1 cellular context compared by ENCODE assay signal in the genomic region with DNA sequence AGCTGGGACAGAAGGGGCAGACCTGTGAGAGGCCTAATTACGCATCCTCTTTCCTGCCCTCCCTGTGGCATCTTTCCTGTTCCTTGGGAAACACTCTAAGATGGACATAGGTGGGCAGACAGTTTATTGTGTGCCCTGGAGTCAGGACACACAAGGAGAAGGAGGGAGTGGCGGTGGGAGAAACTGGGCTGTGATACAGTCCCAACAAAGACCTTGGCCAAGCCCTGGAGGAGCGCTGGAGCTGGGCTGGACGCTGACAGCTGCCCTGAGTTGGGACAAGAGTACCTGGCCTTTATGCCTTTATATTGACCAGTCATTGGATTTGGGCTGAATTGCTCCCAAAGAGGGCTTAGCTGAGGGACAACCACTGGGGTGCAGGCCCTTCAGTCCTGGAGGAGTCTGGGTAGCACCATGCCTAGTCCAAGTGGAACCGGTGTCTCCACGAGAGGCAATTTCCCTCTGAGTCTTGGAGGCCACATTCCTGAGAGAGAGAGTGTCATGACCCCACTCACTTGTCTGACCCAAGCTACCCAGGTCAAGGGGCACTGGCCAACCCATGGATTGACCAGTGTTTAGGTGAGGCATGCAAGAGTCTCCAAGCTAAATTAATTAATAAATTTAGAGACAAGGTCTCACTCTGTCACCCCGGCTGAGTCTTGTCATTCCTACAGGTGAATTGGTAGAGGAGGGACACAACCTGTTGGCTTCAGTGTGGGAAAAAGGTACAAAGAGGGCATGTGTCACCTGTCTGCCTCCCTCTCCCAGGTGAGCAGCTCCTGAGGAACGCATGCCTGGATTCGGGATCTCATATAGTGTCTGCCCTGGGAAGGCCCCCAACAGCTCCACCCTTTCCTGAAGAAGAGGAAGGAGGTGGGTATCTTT.
TF ChIP-seq lines count a peak whose summit lies in the region.

No MANE protein-coding gene starts in this region.

TF ChIP-seq in K562, 482 proteins besides CTCF, POLR2A, EP300 and RAD21 (continued from another document):
- TF ChIP-seq, protein P1, sequence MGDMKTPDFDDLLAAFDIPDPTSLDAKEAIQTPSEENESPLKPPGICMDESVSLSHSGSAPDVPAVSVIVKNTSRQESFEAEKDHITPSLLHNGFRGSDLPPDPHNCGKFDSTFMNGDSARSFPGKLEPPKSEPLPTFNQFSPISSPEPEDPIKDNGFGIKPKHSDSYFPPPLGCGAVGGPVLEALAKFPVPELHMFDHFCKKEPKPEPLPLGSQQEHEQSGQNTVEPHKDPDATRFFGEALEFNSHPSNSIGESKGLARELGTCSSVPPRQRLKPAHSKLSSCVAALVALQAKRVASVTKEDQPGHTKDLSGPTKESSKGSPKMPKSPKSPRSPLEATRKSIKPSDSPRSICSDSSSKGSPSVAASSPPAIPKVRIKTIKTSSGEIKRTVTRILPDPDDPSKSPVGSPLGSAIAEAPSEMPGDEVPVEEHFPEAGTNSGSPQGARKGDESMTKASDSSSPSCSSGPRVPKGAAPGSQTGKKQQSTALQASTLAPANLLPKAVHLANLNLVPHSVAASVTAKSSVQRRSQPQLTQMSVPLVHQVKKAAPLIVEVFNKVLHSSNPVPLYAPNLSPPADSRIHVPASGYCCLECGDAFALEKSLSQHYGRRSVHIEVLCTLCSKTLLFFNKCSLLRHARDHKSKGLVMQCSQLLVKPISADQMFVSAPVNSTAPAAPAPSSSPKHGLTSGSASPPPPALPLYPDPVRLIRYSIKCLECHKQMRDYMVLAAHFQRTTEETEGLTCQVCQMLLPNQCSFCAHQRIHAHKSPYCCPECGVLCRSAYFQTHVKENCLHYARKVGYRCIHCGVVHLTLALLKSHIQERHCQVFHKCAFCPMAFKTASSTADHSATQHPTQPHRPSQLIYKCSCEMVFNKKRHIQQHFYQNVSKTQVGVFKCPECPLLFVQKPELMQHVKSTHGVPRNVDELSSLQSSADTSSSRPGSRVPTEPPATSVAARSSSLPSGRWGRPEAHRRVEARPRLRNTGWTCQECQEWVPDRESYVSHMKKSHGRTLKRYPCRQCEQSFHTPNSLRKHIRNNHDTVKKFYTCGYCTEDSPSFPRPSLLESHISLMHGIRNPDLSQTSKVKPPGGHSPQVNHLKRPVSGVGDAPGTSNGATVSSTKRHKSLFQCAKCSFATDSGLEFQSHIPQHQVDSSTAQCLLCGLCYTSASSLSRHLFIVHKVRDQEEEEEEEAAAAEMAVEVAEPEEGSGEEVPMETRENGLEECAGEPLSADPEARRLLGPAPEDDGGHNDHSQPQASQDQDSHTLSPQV (IDR thresholded peaks at IDR 0.05), result 0 out of 2 replicates have a peak, but pooled peaks have one; percentile 20
